8 cellular contexts compared by ENCODE assay signal in genomic region chr1:185157599-185158469, GRCh38. TPM values are rescaled to one million over a fixed set of nuclear protein-coding genes. Genes with fewer than 3 reads are reported as not detected.
A peak's percentile ranks its signal among the peaks of the same experiment; 100 is the strongest.
DNase-seq lines count a peak whose midpoint lies in the region; ATAC-seq and TF ChIP-seq lines count a peak whose summit lies in the region.

No MANE protein-coding gene starts in this region.

- peaks cover 22% of the 10 kb centered on the region for H3K4me1 ChIP-seq in upper lobe of right lung

- no peaks in the 10 kb centered on the region for H3K27me3 ChIP-seq in upper lobe of right lung

- peak overlapping the region; percentile 71 to 78 for H3K4me3 ChIP-seq in cardiac fibroblast (replicated peaks in 1 of 2; ENCODE audit: low read depth in 2 of 2, low read length in 2 of 2)
- H3K4me3 ChIP-seq in upper lobe of right lung = peak overlapping the region; percentile 92

- TF ChIP-seq CTCF in cardiac fibroblast (IDR thresholded peaks at IDR 0.05; ENCODE audit: low read depth, low read length) (no peak), upper lobe of right lung (IDR thresholded peaks at IDR 0.05) (no peak)

- intact Hi-C loops in upper lobe of right lung (cut with DNase I) = no loop called here

- no peaks in the 10 kb centered on the region for H3K9me3 ChIP-seq in upper lobe of right lung

- ATAC-seq in upper lobe of right lung = no peak
- ATAC-seq in HG02852 (IDR thresholded peaks at IDR 0.05; ENCODE audit: unreplicated experiment) = no peak

- peak; percentile 66 for DNase-seq in NCI-H345 treated with DMSO at 0.1 percent for 48 hours (lab: John Stamatoyannopoulos, UW; ENCODE audit: unreplicated experiment)
- no peak for DNase-seq in NCI-H345 (lab: John Stamatoyannopoulos, UW)
- DNase-seq in NCI-H69 (lab: John Stamatoyannopoulos, UW) = peak; percentile 68
- peak; percentile 8 to 9 for DNase-seq in cardiac fibroblast (ENCODE audit: low read depth in 2 of 2)
- DNase-seq in medulla oblongata (ENCODE audit: extremely low spot score) = peak; percentile 55
- no peak for DNase-seq in upper lobe of right lung
- DNase-seq in stimulated activated CD4-positive, alpha-beta T cell treated with anti-CD3 and anti-CD28 coated beads, Interleukin-1b, Interleukin-23, amount 100 ng/mL, for 48 hours = no peak

- H3K36me3 ChIP-seq in upper lobe of right lung = peaks cover 8% of the 10 kb centered on the region

- peak overlapping the region; percentile 100 for H3K27ac ChIP-seq in upper lobe of right lung

RNA-seq across cellular contexts. Expression of gene SWT1, which starts 0.9 kb away (rescaled TPM):
- 7.2 TPM for total RNA-seq in upper lobe of right lung

RNA-seq across cellular contexts. Expression of gene TRMT1L, which starts 1.1 kb away (rescaled TPM):
- total RNA-seq in upper lobe of right lung = 16.0 TPM

Comparison
In these comparisons a context has a peak if more than half of its experiments do, and no peak if none do; other contexts are left out.
1. DNase-seq: peak in NCI-H345 treated with DMSO at 0.1 percent for 48 hours (single experiment), NCI-H69 (single experiment), cardiac fibroblast (2 of 2) and medulla oblongata (single experiment); none in NCI-H345 (single experiment), upper lobe of right lung (single experiment) and stimulated activated CD4-positive, alpha-beta T cell treated with anti-CD3 and anti-CD28 coated beads, Interleukin-1b, Interleukin-23, amount 100 ng/mL, for 48 hours (single experiment).